Comparison of ENCODE assay signal across 28 cellular contexts in the genomic region with DNA sequence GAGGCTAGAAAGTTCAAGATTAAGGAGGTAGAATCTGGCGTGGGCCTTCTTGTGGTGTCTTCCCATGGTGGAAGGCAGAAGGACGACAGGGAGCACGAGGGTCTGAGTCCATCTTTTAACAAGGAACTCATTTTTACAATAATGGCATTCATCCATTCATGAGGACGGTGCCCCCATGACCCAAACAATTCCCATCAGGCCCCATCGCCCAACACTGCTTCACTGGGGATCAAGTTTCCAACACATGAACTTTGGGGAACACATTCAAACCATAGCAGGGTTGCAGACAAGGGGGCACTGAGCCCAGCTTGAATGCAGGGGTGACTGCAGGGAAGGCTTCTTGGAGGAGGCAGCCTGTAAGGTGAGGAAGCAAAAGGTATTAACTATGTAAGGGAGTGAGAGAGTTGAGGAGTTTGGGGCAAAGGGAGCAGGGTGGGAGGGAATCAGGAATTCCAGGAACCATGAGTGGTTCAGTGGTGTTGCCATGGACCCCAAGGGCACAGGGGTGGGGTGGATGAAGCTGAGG. TPM values are rescaled to one million over a fixed set of nuclear protein-coding genes. Genes with fewer than 3 reads are reported as not detected.
A peak's percentile ranks its signal among the peaks of the same experiment; 100 is the strongest.
DNase-seq lines count a peak whose midpoint lies in the region; ATAC-seq and TF ChIP-seq lines count a peak whose summit lies in the region.
"Had no signal": no experiment of that assay in that cellular context is flagged by ENCODE, and none has a peak within 500 bp of the region (broad histone marks: within the 10 kb centered on the region; RNA-seq: fewer than 3 reads in every experiment).

No MANE protein-coding gene starts in this region.

- H3K27ac Mint-ChIP-seq in activated naive CD4-positive, alpha-beta T cell treated with anti-CD3 and anti-CD28 coated beads, Interleukin-2, amount 50 U/mL, for 24 hours, result peak overlapping the region; percentile 25
- H3K27ac Mint-ChIP-seq in activated naive CD4-positive, alpha-beta T cell treated with anti-CD3 and anti-CD28 coated beads, Interleukin-2, amount 10 ng/mL, durations not matched to agents 7 days and 5 days, result no peak overlapping the region
- H3K27ac Mint-ChIP-seq in memory B cell (peak overlapping the region; percentile 76), progenitor cell of endocrine pancreas (peak overlapping the region; percentile 71)
- H3K27ac Mint-ChIP-seq: CD8-positive, alpha-beta T cell had no signal

- H3K9me3 Mint-ChIP-seq in activated naive CD4-positive, alpha-beta T cell treated with anti-CD3 and anti-CD28 coated beads, Interleukin-2, amount 50 U/mL, for 24 hours, result no peaks in the 10 kb centered on the region
- no peaks in the 10 kb centered on the region for H3K9me3 Mint-ChIP-seq in activated naive CD4-positive, alpha-beta T cell treated with anti-CD3 and anti-CD28 coated beads, Interleukin-2, amount 10 ng/mL, durations not matched to agents 7 days and 5 days
- H3K9me3 Mint-ChIP-seq in memory B cell, result no peaks in the 10 kb centered on the region
- no peaks in the 10 kb centered on the region for H3K9me3 Mint-ChIP-seq in progenitor cell of endocrine pancreas (ENCODE audit: low read depth)
- H3K9me3 Mint-ChIP-seq: CD8-positive, alpha-beta T cell had no signal

- H3K27me3 Mint-ChIP-seq in activated naive CD4-positive, alpha-beta T cell treated with anti-CD3 and anti-CD28 coated beads, Interleukin-2, amount 50 U/mL, for 24 hours, result no peaks in the 10 kb centered on the region
- peaks cover 36% of the 10 kb centered on the region for H3K27me3 Mint-ChIP-seq in activated naive CD4-positive, alpha-beta T cell treated with anti-CD3 and anti-CD28 coated beads, Interleukin-2, amount 10 ng/mL, durations not matched to agents 7 days and 5 days
- H3K27me3 Mint-ChIP-seq in memory B cell (no peaks in the 10 kb centered on the region), progenitor cell of endocrine pancreas (peaks cover 26% of the 10 kb centered on the region)

- H3K4me3 Mint-ChIP-seq in activated naive CD4-positive, alpha-beta T cell treated with anti-CD3 and anti-CD28 coated beads, Interleukin-2, amount 50 U/mL, for 24 hours, result no peak overlapping the region
- no peak overlapping the region for H3K4me3 Mint-ChIP-seq in activated naive CD4-positive, alpha-beta T cell treated with anti-CD3 and anti-CD28 coated beads, Interleukin-2, amount 10 ng/mL, durations not matched to agents 7 days and 5 days
- no peak overlapping the region for H3K4me3 Mint-ChIP-seq in memory B cell
- H3K4me3 Mint-ChIP-seq in progenitor cell of endocrine pancreas (ENCODE audit: low read depth), result no peak overlapping the region
- H3K4me3 Mint-ChIP-seq: CD8-positive, alpha-beta T cell had no signal

- intact Hi-C loops in Right ventricle myocardium inferior (cut with DNase I), result no loop called here

- H3K36me3 Mint-ChIP-seq in activated naive CD4-positive, alpha-beta T cell treated with anti-CD3 and anti-CD28 coated beads, Interleukin-2, amount 50 U/mL, for 24 hours, result no peaks in the 10 kb centered on the region
- H3K36me3 Mint-ChIP-seq in activated naive CD4-positive, alpha-beta T cell treated with anti-CD3 and anti-CD28 coated beads, Interleukin-2, amount 10 ng/mL, durations not matched to agents 7 days and 5 days, result no peaks in the 10 kb centered on the region
- peaks cover 2% of the 10 kb centered on the region for H3K36me3 Mint-ChIP-seq in memory B cell
- no peaks in the 10 kb centered on the region for H3K36me3 Mint-ChIP-seq in progenitor cell of endocrine pancreas (ENCODE audit: insufficient read depth)
- H3K36me3 Mint-ChIP-seq: CD8-positive, alpha-beta T cell had no signal

- no peaks in the 10 kb centered on the region for H3K4me1 Mint-ChIP-seq in activated naive CD4-positive, alpha-beta T cell treated with anti-CD3 and anti-CD28 coated beads, Interleukin-2, amount 50 U/mL, for 24 hours
- peaks cover 9% of the 10 kb centered on the region for H3K4me1 Mint-ChIP-seq in activated naive CD4-positive, alpha-beta T cell treated with anti-CD3 and anti-CD28 coated beads, Interleukin-2, amount 10 ng/mL, durations not matched to agents 7 days and 5 days
- H3K4me1 Mint-ChIP-seq in memory B cell (peaks cover 29% of the 10 kb centered on the region), progenitor cell of endocrine pancreas (ENCODE audit: low read depth) (no peaks in the 10 kb centered on the region)

- no peak for ATAC-seq in memory B cell (ENCODE audit: low read depth)
- no peak for ATAC-seq in Right ventricle myocardium inferior
- no peak for ATAC-seq in GM18909 (IDR thresholded peaks at IDR 0.05; ENCODE audit: poor library complexity, unreplicated experiment)
- ATAC-seq in GM18519 (IDR thresholded peaks at IDR 0.05; ENCODE audit: low FRiP score, unreplicated experiment), result no peak
- ATAC-seq: CD8-positive, alpha-beta T cell; GM12878; HCT116 had no signal

- CTCF ChIA-PET in activated naive CD4-positive, alpha-beta T cell treated with anti-CD3 and anti-CD28 coated beads, Interleukin-2, amount 10 ng/mL, durations not matched to agents 7 days and 5 days (lab: Charles Lee), result no interaction called here

- no peak for DNase-seq in activated naive CD4-positive, alpha-beta T cell treated with anti-CD3 and anti-CD28 coated beads, Interleukin-2, amount 10 ng/mL, durations not matched to agents 7 days and 5 days
- DNase-seq in memory B cell (ENCODE audit: low spot score in 2 of 2) (no peak), progenitor cell of endocrine pancreas (ENCODE audit: low spot score, unreplicated experiment) (no peak), Right ventricle myocardium inferior (ENCODE audit: missing footprints) (no peak)
- DNase-seq: C1 segment of cervical spinal cord; CD8-positive, alpha-beta T cell; DMS79; EL; GDM1; IMR-90; NCI-H1092; NCI-H1417 treated with DMSO at 0.1 percent for 48 hours; NCI-H1694 treated with DMSO at 0.1 percent for 48 hours; NCI-H2081 treated with DMSO at 0.1 percent for 48 hours; NCI-H2171; NCI-H226; NCI-H510A; NCI-H69; RPMI8226; SHP77 had no signal

- TF ChIP-seq CTCF in progenitor cell of endocrine pancreas (IDR thresholded peaks at IDR 0.05; ENCODE audit: unreplicated experiment), result no peak

RNA-seq across cellular contexts. Expression of gene RAB44, which starts 5.5 kb away (rescaled TPM):
- total RNA-seq in progenitor cell of endocrine pancreas, result not detected in 2 replicates
- 0.08 TPM for total RNA-seq in Right ventricle myocardium inferior
- total RNA-seq: A673, Caco-2, H4, IMR-90 had no signal

RNA-seq across cellular contexts. Expression of gene CDKN1A, which starts 24.6 kb away (rescaled TPM):
- total RNA-seq in progenitor cell of endocrine pancreas, result 12.4 and 24.5 TPM in 2 replicates
- total RNA-seq in Right ventricle myocardium inferior, result 63.8 TPM
